Comparison of ENCODE assay signal across 8 cellular contexts in the genomic region with DNA sequence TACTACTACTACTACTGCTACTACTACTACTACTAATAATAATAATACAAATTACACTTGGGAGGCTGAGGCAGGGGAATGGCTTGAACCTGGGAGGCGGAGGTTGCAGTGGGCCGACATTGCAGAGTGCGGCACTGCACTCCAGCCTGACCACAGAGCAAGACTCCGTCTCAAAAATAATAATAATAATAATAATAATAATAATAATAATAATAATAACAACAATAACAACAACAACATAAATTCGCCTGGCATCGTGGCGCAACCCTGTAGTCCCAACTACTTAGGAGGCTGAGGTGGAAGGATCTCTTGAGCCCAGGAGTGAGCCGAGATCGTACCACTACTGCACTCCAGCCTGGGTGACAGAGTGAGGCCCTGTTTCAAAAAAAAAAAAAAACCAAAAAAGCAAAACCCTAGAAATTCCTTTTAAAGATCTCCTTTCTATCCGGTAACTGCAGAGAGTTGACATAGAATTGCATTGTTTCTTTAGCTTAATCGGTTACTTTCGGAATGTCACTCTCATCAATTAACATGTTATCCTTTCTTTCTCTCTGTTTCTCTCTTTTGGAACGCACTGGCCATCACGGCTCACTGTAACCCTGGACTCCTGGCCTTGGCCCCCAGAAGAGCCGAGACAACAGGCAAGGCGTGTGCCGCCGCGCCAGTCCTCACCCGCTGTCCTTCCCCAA. TPM values are rescaled to one million over a fixed set of nuclear protein-coding genes. Genes with fewer than 3 reads are reported as not detected.
DNase-seq lines count a peak whose midpoint lies in the region; ATAC-seq and TF ChIP-seq lines count a peak whose summit lies in the region.

No MANE protein-coding gene starts in this region.

- H2BK5ac ChIP-seq in H9 (ENCODE audit: insufficient read length, low read length): no peak overlapping the region

- no peaks in the 10 kb centered on the region; a peak in 1 of 7 replicates for H3K36me3 Mint-ChIP-seq in H9 (ENCODE audit: insufficient read depth in 1 of 3, low read depth in 3 of 3)

- H2BK20ac ChIP-seq in H9 (ENCODE audit: low read depth, low read length, poor library complexity, severe bottlenecking): no peak overlapping the region

- H3T11ph ChIP-seq in H9 (ENCODE audit: low read length): no peak overlapping the region

- no peaks in the 10 kb centered on the region for H3K9me3 Mint-ChIP-seq in H9

- no CpG with 5 or more reads among the region's 20 CpGs for WGBS in H9 (ENCODE audit: extremely low coverage, insufficient read length, low lambda C conversion rate)
- WGBS in right cardiac atrium: 40% methylated on average over 20 of the region's 20 CpGs

- H3K23ac ChIP-seq in H9 (ENCODE audit: insufficient read length, low read depth, low read length): no peak overlapping the region

- H3K4me3 ChIP-seq in WERI-Rb-1 (ENCODE audit: low read depth, low read length): peak overlapping the region; percentile 44
- H3K4me3 ChIP-seq in right cardiac atrium (ENCODE audit: low read length): peak overlapping the region; percentile 75
- H3K4me3 ChIP-seq in skeletal muscle tissue (ENCODE audit: low read length in 3 of 3): peak overlapping the region; percentile 71 to 80 (median 72)

- no peak overlapping the region for H4K91ac ChIP-seq in H9 (ENCODE audit: insufficient read length, low read depth, low read length)

- H3K4me3 Mint-ChIP-seq in H9: peak overlapping the region; percentile 59 to 79

- H3K4ac ChIP-seq in H9 (ENCODE audit: low read depth, low read length): no peak overlapping the region

- no peak for DNase-seq in H9
- DNase-seq in WERI-Rb-1: no peak
- DNase-seq in right cardiac atrium: no peak
- no peak for DNase-seq in ACHN
- DNase-seq in SK-N-DZ (ENCODE audit: low spot score): no peak
- DNase-seq in activated naive CD4-positive, alpha-beta T cell (lab: John Stamatoyannopoulos, UW): no peak

- H4K20me1 ChIP-seq in H9 (ENCODE audit: control insufficient read depth, insufficient read depth, insufficient read length): no peaks in the 10 kb centered on the region

- H3K27ac ChIP-seq in H9 (ENCODE audit: insufficient read length, low read depth, low read length) (no peak overlapping the region), WERI-Rb-1 (peak overlapping the region; percentile 84; the same call in 1 of the 2 replicates), right cardiac atrium (ENCODE audit: low read length) (peak overlapping the region; percentile 95), skeletal muscle tissue (ENCODE audit: low read depth, low read length) (peak overlapping the region; percentile 99)

- H2AFZ ChIP-seq in H9 (ENCODE audit: low read length): no peak overlapping the region

- H4K8ac ChIP-seq in H9 (replicated peaks; ENCODE audit: insufficient read length, low read depth, low read length): no peak overlapping the region

- intact Hi-C loops in right cardiac atrium (cut with DNase I): no loop called here

- peak overlapping the region; percentile 67 for H3K18ac ChIP-seq in H9 (ENCODE audit: insufficient read length, low read depth, low read length)

- H3K9me3 ChIP-seq in H9 (ENCODE audit: control insufficient read depth, low read depth, low read length): no peaks in the 10 kb centered on the region
- no peaks in the 10 kb centered on the region for H3K9me3 ChIP-seq in WERI-Rb-1 (ENCODE audit: severe bottlenecking)
- H3K9me3 ChIP-seq in right cardiac atrium (ENCODE audit: control insufficient read depth, low read length): no peaks in the 10 kb centered on the region
- H3K9me3 ChIP-seq in skeletal muscle tissue (ENCODE audit: control insufficient read depth in 3 of 3, low read length in 3 of 3): no peaks in the 10 kb centered on the region

- peaks cover 12 to 13% of the 10 kb centered on the region in 2 experiments for H3K4me1 Mint-ChIP-seq in H9

- no peak overlapping the region for H2BK120ac ChIP-seq in H9 (ENCODE audit: low read depth, low read length, poor library complexity, severe bottlenecking)

- H3K79me1 ChIP-seq in H9 (ENCODE audit: insufficient read depth, low read depth, low read length, poor library complexity, severe bottlenecking): no peaks in the 10 kb centered on the region

- in situ Hi-C loops in ACHN (cut with HindIII; ENCODE audit: low pct_ligation_motif_present, low pct_unique_long_range_greater_than_20kb, low sequenced_read_pairs): no loop called here

- H3K79me2 ChIP-seq in H9 (ENCODE audit: insufficient read depth, low read length): no peaks in the 10 kb centered on the region

- ATAC-seq in right cardiac atrium (no peak), GM19463 (IDR thresholded peaks at IDR 0.05; ENCODE audit: unreplicated experiment) (no peak)

- H3K36me3 ChIP-seq in WERI-Rb-1: no peaks in the 10 kb centered on the region
- peaks cover 9 to 15% (median 14%) of the 10 kb centered on the region in 3 donors for H3K36me3 ChIP-seq in skeletal muscle tissue (ENCODE audit: control insufficient read depth in 3 of 3, insufficient read depth in 3 of 3, low read length in 3 of 3)

- H3K23me2 ChIP-seq in H9 (ENCODE audit: insufficient read length, low read depth, low read length, poor library complexity, severe bottlenecking): peaks cover 6% of the 10 kb centered on the region

- H3K4me2 ChIP-seq in H9 (ENCODE audit: insufficient read depth, insufficient read length, low read length): peak overlapping the region; percentile 41

- H2BK15ac ChIP-seq in H9 (ENCODE audit: low read depth, low read length): no peak overlapping the region

- TF ChIP-seq CTCF in H9 (conservative IDR thresholded peaks at IDR 0.05): no peak
- no peak for TF ChIP-seq CTCF in WERI-Rb-1 (IDR thresholded peaks at IDR 0.05; ENCODE audit: low read depth, low read length)

- H3K56ac ChIP-seq in H9 (ENCODE audit: insufficient read length, low read depth, low read length): no peak overlapping the region

- no peak overlapping the region for H2BK12ac ChIP-seq in H9 (ENCODE audit: insufficient read length, low read depth, low read length)

- H3K9ac ChIP-seq in H9 (ENCODE audit: extremely low read depth, insufficient read length, low read length) (peak overlapping the region; percentile 27), skeletal muscle tissue (ENCODE audit: low read depth in 1 of 3, low read length in 3 of 3) (peak overlapping the region; percentile 93 to 99 (median 99))

- H3K14ac ChIP-seq in H9 (ENCODE audit: insufficient read depth, low read length): peak overlapping the region; percentile 66; the same call in 1 of the 2 replicates

- H3K27ac Mint-ChIP-seq in H9: 0 out of 7 replicates have a peak overlapping the region, but pooled peaks of 1 of the 3 experiments have one; percentile 19

- H3K27me3 ChIP-seq in H9 (ENCODE audit: insufficient read depth, low read length): no peaks in the 10 kb centered on the region
- H3K27me3 ChIP-seq in WERI-Rb-1 (ENCODE audit: insufficient read depth, low read depth, severe bottlenecking): no peaks in the 10 kb centered on the region
- no peaks in the 10 kb centered on the region for H3K27me3 ChIP-seq in right cardiac atrium (ENCODE audit: control insufficient read depth, insufficient read depth)
- H3K27me3 ChIP-seq in skeletal muscle tissue (ENCODE audit: control insufficient read depth in 3 of 3, insufficient read depth in 3 of 3, low read length in 3 of 3): no peaks in the 10 kb centered on the region

- no peak overlapping the region for H4K5ac ChIP-seq in H9 (ENCODE audit: insufficient read length, low read depth, low read length)

- peaks cover 14% of the 10 kb centered on the region for H3K27me3 Mint-ChIP-seq in H9 (ENCODE audit: low read depth)

- H2AK5ac ChIP-seq in H9 (ENCODE audit: insufficient read length, low read length): no peak overlapping the region

- H3K4me1 ChIP-seq in H9 (ENCODE audit: insufficient read depth, low read length) (no peaks in the 10 kb centered on the region), right cardiac atrium (ENCODE audit: control insufficient read depth, insufficient read depth, low read length) (peaks cover 2% of the 10 kb centered on the region), skeletal muscle tissue (ENCODE audit: control insufficient read depth in 3 of 3, insufficient read depth in 3 of 3, low read length in 3 of 3) (peaks cover 8 to 22% (median 11%) of the 10 kb centered on the region in 3 donors)

RNA-seq across cellular contexts. Expression of a gene that starts 1.0 kb away (rescaled TPM):
- total RNA-seq in H9 (2021) (19.7 and 21.5 TPM in 2 replicates), right cardiac atrium (10 to 100 TPM; 70.7 to 94.9 (median 88.9) TPM), skeletal muscle tissue (37.1 TPM)
- polyA plus RNA-seq in right cardiac atrium: 138 TPM
- polyA plus RNA-seq in SK-N-DZ (2014; cell fraction: cytosol; rRNA removed): 15.6 and 22.4 TPM in 2 replicates
- 11.8 and 13.8 TPM in 2 replicates for polyA plus RNA-seq in SK-N-DZ (2014; cell fraction: nucleus; rRNA removed)

RNA-seq across cellular contexts. Expression of a gene that starts 49.2 kb away (rescaled TPM):
- 366 and 387 TPM in 2 replicates for total RNA-seq in H9 (2021)
- total RNA-seq in right cardiac atrium: 10 to 100 TPM; 31.8 to 38.3 (median 36.3) TPM
- polyA plus RNA-seq in right cardiac atrium: 24.2 TPM
- total RNA-seq in skeletal muscle tissue: 25.1 TPM
- 87.8 and 101 TPM in 2 replicates for polyA plus RNA-seq in SK-N-DZ (2014; cell fraction: cytosol; rRNA removed)
- polyA plus RNA-seq in SK-N-DZ (2014; cell fraction: nucleus; rRNA removed): 47.1 and 62.9 TPM in 2 replicates
